ENCODE assay signal across 8 cellular contexts in the genomic region with DNA sequence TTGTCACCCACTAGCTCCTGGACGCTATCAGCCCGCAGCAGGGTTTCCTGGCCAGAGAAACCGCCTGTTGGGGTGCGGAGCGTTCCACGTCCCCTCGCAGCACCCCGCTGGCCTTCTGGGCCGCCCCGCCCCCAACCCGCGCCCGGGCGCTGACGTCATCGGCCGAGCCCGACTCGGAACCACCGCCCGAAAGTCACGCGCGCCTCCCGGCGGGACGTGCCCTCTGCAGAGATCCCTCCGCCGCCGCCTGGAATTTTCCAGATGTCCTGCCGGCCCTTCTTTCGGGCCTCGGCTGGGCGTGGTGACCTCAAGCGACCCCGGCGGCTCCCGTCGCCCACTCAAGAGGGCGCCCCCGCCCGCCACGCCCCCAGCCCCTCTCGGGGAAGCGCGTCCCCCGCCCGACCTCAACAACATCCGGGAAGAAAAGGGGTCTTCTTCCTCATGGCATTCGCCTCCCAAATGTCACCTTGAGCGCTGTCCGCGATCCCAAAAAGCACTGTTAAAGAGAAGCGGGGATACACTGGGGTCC. TPM values are rescaled to one million over a fixed set of nuclear protein-coding genes. Genes with fewer than 3 reads are reported as not detected.
A peak's percentile ranks its signal among the peaks of the same experiment; 100 is the strongest.
DNase-seq lines count a peak whose midpoint lies in the region; ATAC-seq, FAIRE-seq and TF ChIP-seq lines count a peak whose summit lies in the region.

No MANE protein-coding gene starts in this region.

- no peak overlapping the region for H2AFZ ChIP-seq in SU-DHL-6 (ENCODE audit: low read depth, low read length, severe bottlenecking)

- H4K20me1 ChIP-seq in SU-DHL-6 (ENCODE audit: low read depth, low read length): no peaks in the 10 kb centered on the region

- intact Hi-C loops in Right ventricle myocardium superior (cut with DNase I): no loop called here
- intact Hi-C loops in pancreas (cut with DNase I): loop anchor here in 2 of 3 donors (2.0 to 5.0 kb wide), 2 partner anchors 77 to 80 kb away; a partner anchor contains a TSS

- H3K36me3 ChIP-seq in SU-DHL-6 (ENCODE audit: low read length): peaks cover 6% of the 10 kb centered on the region; the same call in 1 of the 2 replicates
- H3K36me3 ChIP-seq in pancreas: peaks cover 0 to 37% (median 0%) of the 10 kb centered on the region in 3 donors
- H3K36me3 ChIP-seq in thoracic aorta: peaks cover 23% of the 10 kb centered on the region

- H3K4me3 ChIP-seq in SU-DHL-6 (ENCODE audit: insufficient read depth, low read length, poor library complexity, severe bottlenecking) (peak overlapping the region; percentile 79), pancreas (peak overlapping the region; percentile 45 to 93 (median 78)), thoracic aorta (peak overlapping the region; percentile 94)

- ATAC-seq in Right ventricle myocardium superior (ENCODE audit: poor library complexity) (peak; percentile 50), pancreas (peak; percentile 16 to 52 (median 41)), thoracic aorta (ENCODE audit: insufficient number of reproducible peaks, low FRiP score, low read depth) (peak; percentile 13)

- H3F3A ChIP-seq in SU-DHL-6 (ENCODE audit: insufficient read depth): peaks cover 94% of the 10 kb centered on the region

- H3K9me3 ChIP-seq in SU-DHL-6 (ENCODE audit: insufficient read depth, low read length): no peaks in the 10 kb centered on the region
- H3K9me3 ChIP-seq in pancreas: no peaks in the 10 kb centered on the region
- no peaks in the 10 kb centered on the region for H3K9me3 ChIP-seq in thoracic aorta

- no peaks in the 10 kb centered on the region for H3K9me2 ChIP-seq in SU-DHL-6 (replicated peaks; ENCODE audit: insufficient read depth, low read length)

- 0 to 1% methylated on average over 49 to 54 of the region's 54 CpGs for WGBS in pancreas, 2 donors

- H3K27me3 ChIP-seq in SU-DHL-6 (ENCODE audit: low read length) (no peaks in the 10 kb centered on the region), pancreas (no peaks in the 10 kb centered on the region), thoracic aorta (replicated peaks; ENCODE audit: insufficient read depth) (no peaks in the 10 kb centered on the region)

- peak; percentile 14 for TF ChIP-seq CTCF in SU-DHL-6 (IDR thresholded peaks at IDR 0.05; ENCODE audit: insufficient read depth, low read length, poor library complexity, severe bottlenecking)
- TF ChIP-seq CTCF in pancreas (IDR thresholded peaks at IDR 0.05): no peak
- TF ChIP-seq CTCF in thoracic aorta (IDR thresholded peaks at IDR 0.05): no peak

- H3K4me1 ChIP-seq in pancreas (peaks cover 29 to 44% (median 37%) of the 10 kb centered on the region in 3 donors), thoracic aorta (ENCODE audit: control insufficient read depth in 1 of 2, low read depth in 2 of 2) (peaks cover 31 to 36% of the 10 kb centered on the region in 2 donors)

- peak overlapping the region; percentile 99 for H3K9ac ChIP-seq in SU-DHL-6 (ENCODE audit: low read length)

- FAIRE-seq in pancreas (lab: Jason Lieb, UNC): no peak

- peak overlapping the region; percentile 98 for H3K4me2 ChIP-seq in SU-DHL-6 (ENCODE audit: low read depth, low read length, poor library complexity, severe bottlenecking)

- H3K79me2 ChIP-seq in SU-DHL-6 (ENCODE audit: insufficient read depth, low read length): peaks cover 55% of the 10 kb centered on the region

- DNase-seq in AG08395 (ENCODE audit: low spot score): peak; percentile 80
- DNase-seq in GM19238 (ENCODE audit: insufficient read length, low spot score): peak; percentile 31
- peak; percentile 96 for DNase-seq in LoVo (ENCODE audit: low spot score)
- peak; percentile 81 for DNase-seq in activated naive CD8-positive, alpha-beta T cell treated with anti-CD3 and anti-CD28 coated beads, Interleukin-2, amount 50 U/mL, for 16 hours (ENCODE audit: low read depth, low spot score)
- DNase-seq in Right ventricle myocardium superior: peak; percentile 99
- peak; percentile 97 to 100 (median 98) for DNase-seq in pancreas
- peak; percentile 84 for DNase-seq in thoracic aorta (ENCODE audit: low spot score)

- H3K27ac ChIP-seq in SU-DHL-6 (ENCODE audit: low read depth, low read length): peak overlapping the region; percentile 98
- H3K27ac ChIP-seq in pancreas: peak overlapping the region; percentile 98 to 99 (median 99)
- peak overlapping the region; percentile 100 for H3K27ac ChIP-seq in thoracic aorta

RNA-seq across cellular contexts. Expression of a gene that starts 0.4 kb away (rescaled TPM):
- total RNA-seq in Right ventricle myocardium superior: 451 TPM
- 1,000 to 10,000 TPM in 1 of 6 donors, 100 to 1,000 TPM in 5; 295 to 1,475 (median 528) TPM for total RNA-seq in pancreas
- 1,000 to 10,000 TPM; 1,390 to 2,770 TPM for polyA plus RNA-seq in pancreas
- 1,000 to 10,000 TPM in 1 of 2 donors, 100 to 1,000 TPM in 1; 848 to 1,659 TPM for total RNA-seq in thoracic aorta

RNA-seq across cellular contexts. Expression of a gene that starts 35.7 kb away (rescaled TPM):
- 8.6 TPM for total RNA-seq in Right ventricle myocardium superior
- 10 to 100 TPM; 15.4 to 28.9 (median 18.8) TPM for total RNA-seq in pancreas
- polyA plus RNA-seq in pancreas: 10 to 100 TPM; 15.0 to 15.7 TPM
- 10 to 100 TPM; 45.2 to 45.9 TPM for total RNA-seq in thoracic aorta

RNA-seq across cellular contexts. Expression of a gene that starts 39.7 kb away (rescaled TPM):
- total RNA-seq in Right ventricle myocardium superior: 5.3 TPM
- total RNA-seq in pancreas: 10 to 100 TPM; 16.2 to 53.4 (median 26.3) TPM
- 10 to 100 TPM; 38.0 to 58.2 TPM for polyA plus RNA-seq in pancreas
- 10 to 100 TPM; 19.0 to 26.7 TPM for total RNA-seq in thoracic aorta

Comparison
In these comparisons a context has a peak if more than half of its experiments do, and no peak if none do; other contexts are left out.
1. Peak in every context shown above with its lines: DNase-seq, ATAC-seq, H3K4me3 ChIP-seq and H3K27ac ChIP-seq.
2. DNase-seq: peak in every context shown above with its lines; median percentile 99 in Right ventricle myocardium superior; 98 in pancreas; 96 in LoVo; 84 in thoracic aorta; 81 in activated naive CD8-positive, alpha-beta T cell treated with anti-CD3 and anti-CD28 coated beads, Interleukin-2, amount 50 U/mL, for 16 hours; 80 in AG08395; 31 in GM19238.